8 cellular contexts compared by ENCODE assay signal in the genomic region with DNA sequence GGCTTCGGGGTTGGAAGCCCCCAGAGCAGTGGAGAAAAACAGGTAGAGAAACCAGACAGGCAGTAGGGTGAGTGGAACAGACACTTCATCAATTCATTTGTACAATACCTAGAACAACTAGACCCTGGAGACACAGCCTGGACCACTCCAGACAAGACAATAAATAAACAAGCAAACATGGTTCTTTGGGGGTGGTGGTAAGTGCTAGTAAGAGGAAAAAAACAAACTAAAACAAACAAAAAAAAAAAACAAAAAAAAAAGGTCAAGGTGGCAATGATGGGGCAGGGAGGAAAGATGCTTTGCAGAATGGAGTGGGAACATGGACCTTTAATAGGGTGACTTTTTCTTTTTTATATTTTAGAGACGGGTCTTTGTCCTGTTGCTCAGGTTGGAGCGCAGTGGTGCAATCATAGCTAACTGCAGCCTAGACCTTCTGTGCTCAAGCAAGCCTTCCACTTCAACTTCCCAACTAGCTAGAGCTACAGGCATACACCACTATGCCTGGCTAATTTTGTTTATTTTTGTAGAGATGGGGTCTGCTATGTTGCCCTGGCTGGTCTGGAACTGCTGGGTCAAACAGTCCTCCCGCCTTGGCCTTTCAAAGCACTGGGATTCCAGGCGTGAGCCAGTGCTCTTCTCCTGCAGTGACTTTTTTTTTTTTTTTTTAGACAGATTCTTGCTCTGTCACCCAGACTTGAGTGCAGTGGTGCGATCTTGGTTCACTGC. TPM values are rescaled to one million over a fixed set of nuclear protein-coding genes. Genes with fewer than 3 reads are reported as not detected.
A peak's percentile ranks its signal among the peaks of the same experiment; 100 is the strongest.
DNase-seq lines count a peak whose midpoint lies in the region; ATAC-seq and TF ChIP-seq lines count a peak whose summit lies in the region.

No MANE protein-coding gene starts in this region.

- ATAC-seq in naive thymus-derived CD4-positive, alpha-beta T cell: no peak
- no peak for ATAC-seq in GM21367 (IDR thresholded peaks at IDR 0.05; ENCODE audit: unreplicated experiment)
- no peak for ATAC-seq in HG03354 (IDR thresholded peaks at IDR 0.05; ENCODE audit: poor library complexity, severe bottlenecking, unreplicated experiment)

- peak; percentile 5 to 15 for DNase-seq in AML-193 (lab: John Stamatoyannopoulos, UW)
- DNase-seq in chondrocyte (ENCODE audit: low spot score): no peak
- peak in 3 of 9 donors; percentile 39 to 43 (median 40) for DNase-seq in naive thymus-derived CD4-positive, alpha-beta T cell
- DNase-seq in stimulated activated CD4-positive, alpha-beta T cell treated with anti-CD3 and anti-CD28 coated beads, Interleukin-12 subunit alpha, Interleukin-12 subunit beta, amount 100 ng/mL, for 4 hours: no peak
- DNase-seq in RKO (ENCODE audit: low spot score): no peak

- H3K27me3 ChIP-seq in KMS-11 (ENCODE audit: insufficient read depth, low read depth): no peaks in the 10 kb centered on the region
- H3K27me3 ChIP-seq in naive thymus-derived CD4-positive, alpha-beta T cell (ENCODE audit: control insufficient read depth in 2 of 2, insufficient read depth in 2 of 2, low read length in 2 of 2): no peaks in the 10 kb centered on the region

- peaks cover 35% of the 10 kb centered on the region for H3K4me1 Mint-ChIP-seq in chondrocyte (ENCODE audit: low read depth)
- peaks cover 25 to 38% (median 32%) of the 10 kb centered on the region in 7 donors for H3K4me1 Mint-ChIP-seq in naive thymus-derived CD4-positive, alpha-beta T cell

- POLR2A ChIA-PET in naive thymus-derived CD4-positive, alpha-beta T cell (lab: Charles Lee): interaction anchor here (0.6 to 8.4 kb wide), 10 partner anchors 8 to 1730 kb away, joined by 3 to 621 read pairs (median 7); a partner anchor contains a TSS

- peak overlapping the region; percentile 34; the same call in 1 of the 2 replicates for H2AFZ ChIP-seq in KMS-11 (ENCODE audit: low read depth)

- no peak overlapping the region for H3K4me3 ChIP-seq in KMS-11 (IDR thresholded peaks at IDR 0.05; ENCODE audit: insufficient read depth, low read depth, low read length)
- H3K4me3 ChIP-seq in naive thymus-derived CD4-positive, alpha-beta T cell (ENCODE audit: low read length): peak overlapping the region; percentile 98

- H3K4me2 ChIP-seq in KMS-11: peak overlapping the region; percentile 97

- H3K4me3 Mint-ChIP-seq in chondrocyte (ENCODE audit: unreplicated experiment): peak overlapping the region; percentile 70
- peak overlapping the region; percentile 74 to 95 (median 86) for H3K4me3 Mint-ChIP-seq in naive thymus-derived CD4-positive, alpha-beta T cell

- H3K27me3 Mint-ChIP-seq in chondrocyte (ENCODE audit: low read depth): no peaks in the 10 kb centered on the region
- peaks cover 0 to 2% (median 0%) of the 10 kb centered on the region in 5 donors for H3K27me3 Mint-ChIP-seq in naive thymus-derived CD4-positive, alpha-beta T cell

- no peaks in the 10 kb centered on the region for H3K9me3 Mint-ChIP-seq in chondrocyte (ENCODE audit: low read depth)
- H3K9me3 Mint-ChIP-seq in naive thymus-derived CD4-positive, alpha-beta T cell: peaks cover 0 to 26% (median 0%) of the 10 kb centered on the region in 11 donors

- peak overlapping the region; percentile 76 for H3K9ac ChIP-seq in KMS-11

- no peaks in the 10 kb centered on the region for H3K9me3 ChIP-seq in naive thymus-derived CD4-positive, alpha-beta T cell (ENCODE audit: control insufficient read depth in 2 of 3, low read length in 3 of 3)

- H3K4me1 ChIP-seq in KMS-11 (ENCODE audit: low read depth, poor library complexity, severe bottlenecking): peaks cover 30% of the 10 kb centered on the region
- H3K4me1 ChIP-seq in naive thymus-derived CD4-positive, alpha-beta T cell (ENCODE audit: control insufficient read depth in 2 of 2, insufficient read depth in 2 of 2, low read length in 2 of 2): peaks cover 21 to 30% of the 10 kb centered on the region in 2 donors

- intact Hi-C loops in naive thymus-derived CD4-positive, alpha-beta T cell (cut with micrococcal nuclease): loop anchor here (5.0 kb wide), 8 partner anchors 143 to 1702 kb away; a partner anchor contains a TSS

- peaks cover 2% of the 10 kb centered on the region for H3K36me3 Mint-ChIP-seq in chondrocyte (ENCODE audit: low read depth)
- H3K36me3 Mint-ChIP-seq in naive thymus-derived CD4-positive, alpha-beta T cell: peaks cover 0 to 9% (median 0%) of the 10 kb centered on the region in 5 donors

- TF ChIP-seq CTCF in KMS-11 (conservative IDR thresholded peaks at IDR 0.05; ENCODE audit: low read depth, low read length) (no peak), chondrocyte (IDR thresholded peaks at IDR 0.05) (peak; percentile 4)

- peak overlapping the region; percentile 95 for H3K27ac Mint-ChIP-seq in chondrocyte (ENCODE audit: unreplicated experiment)
- peak overlapping the region; percentile 93 to 100 (median 97) for H3K27ac Mint-ChIP-seq in naive thymus-derived CD4-positive, alpha-beta T cell

- CTCF ChIA-PET in naive thymus-derived CD4-positive, alpha-beta T cell (lab: Charles Lee): interaction anchor here (2.0 to 9.8 kb wide), 5 partner anchors 18 to 53 kb away, joined by 7 to 169 read pairs (median 41); a partner anchor contains a TSS

- H3K79me2 ChIP-seq in KMS-11 (ENCODE audit: insufficient read depth, low read depth): peaks cover 20% of the 10 kb centered on the region

- no peaks in the 10 kb centered on the region for H3K36me3 ChIP-seq in KMS-11 (ENCODE audit: insufficient read depth)
- H3K36me3 ChIP-seq in naive thymus-derived CD4-positive, alpha-beta T cell (ENCODE audit: control insufficient read depth in 2 of 3, insufficient read depth in 3 of 3, low read length in 3 of 3): peaks cover 0 to 28% (median 0%) of the 10 kb centered on the region in 3 experiments

- peak overlapping the region; percentile 78 for H3K27ac ChIP-seq in KMS-11
- H3K27ac ChIP-seq in naive thymus-derived CD4-positive, alpha-beta T cell (ENCODE audit: low read depth, low read length): peak overlapping the region; percentile 99

- no peaks in the 10 kb centered on the region for H4K20me1 ChIP-seq in KMS-11 (ENCODE audit: insufficient read depth)

RNA-seq across cellular contexts. Expression of a gene that starts 3.1 kb away (rescaled TPM):
- 99.0 to 129 TPM (median 122 TPM) in 3 replicates for total RNA-seq in chondrocyte
- 1,000 to 10,000 TPM in 2 of 5 experiments, 100 to 1,000 TPM in 3; 107 to 2,198 (median 203) TPM for total RNA-seq in naive thymus-derived CD4-positive, alpha-beta T cell
- 1,000 to 10,000 TPM in 1 of 2 donors, 100 to 1,000 TPM in 1; 690 to 1,125 TPM for polyA plus RNA-seq in naive thymus-derived CD4-positive, alpha-beta T cell

RNA-seq across cellular contexts. Expression of a gene that starts 7.2 kb away (rescaled TPM):
- 184 to 211 TPM (median 190 TPM) in 3 replicates for total RNA-seq in chondrocyte
- 100 to 1,000 TPM in 3 of 5 experiments, 10 to 100 TPM in 2; 75.1 to 297 (median 117) TPM for total RNA-seq in naive thymus-derived CD4-positive, alpha-beta T cell
- 100 to 1,000 TPM; 313 to 359 TPM for polyA plus RNA-seq in naive thymus-derived CD4-positive, alpha-beta T cell

RNA-seq across cellular contexts. Expression of a gene that starts 7.5 kb away (rescaled TPM):
- 3.6 to 5.4 TPM (median 4.5 TPM) in 3 replicates for total RNA-seq in chondrocyte
- 10 to 100 TPM in 1 of 5 experiments, 1 to 10 TPM in 2, under 1 TPM in 1, not detected in 1; 0.80 to 18.9 (median 2.1) TPM for total RNA-seq in naive thymus-derived CD4-positive, alpha-beta T cell
- polyA plus RNA-seq in naive thymus-derived CD4-positive, alpha-beta T cell: not detected

RNA-seq across cellular contexts. Expression of a gene that starts 12.0 kb away (rescaled TPM):
- total RNA-seq in chondrocyte: 9.9 to 22.8 TPM (median 11.9 TPM) in 3 replicates
- 10 to 100 TPM in 2 of 5 experiments, 1 to 10 TPM in 3; 1.6 to 30.9 (median 9.3) TPM for total RNA-seq in naive thymus-derived CD4-positive, alpha-beta T cell
- polyA plus RNA-seq in naive thymus-derived CD4-positive, alpha-beta T cell: 10 to 100 TPM; 20.3 to 20.4 TPM

RNA-seq across cellular contexts. Expression of a gene that starts 19.0 kb away (rescaled TPM):
- 26.8 to 34.0 TPM (median 30.5 TPM) in 3 replicates for total RNA-seq in chondrocyte
- 10 to 100 TPM; 16.6 to 37.5 (median 22.3) TPM for total RNA-seq in naive thymus-derived CD4-positive, alpha-beta T cell
- polyA plus RNA-seq in naive thymus-derived CD4-positive, alpha-beta T cell: 1 to 10 TPM; 4.0 to 5.3 TPM

Comparison
In these comparisons a context has a peak if more than half of its experiments do, and no peak if none do; other contexts are left out.
1. DNase-seq: peak in AML-193 (2 of 2); none in chondrocyte (single experiment), stimulated activated CD4-positive, alpha-beta T cell treated with anti-CD3 and anti-CD28 coated beads, Interleukin-12 subunit alpha, Interleukin-12 subunit beta, amount 100 ng/mL, for 4 hours (single experiment) and RKO (single experiment).